22 cellular contexts compared by ENCODE assay signal in the genomic region with DNA sequence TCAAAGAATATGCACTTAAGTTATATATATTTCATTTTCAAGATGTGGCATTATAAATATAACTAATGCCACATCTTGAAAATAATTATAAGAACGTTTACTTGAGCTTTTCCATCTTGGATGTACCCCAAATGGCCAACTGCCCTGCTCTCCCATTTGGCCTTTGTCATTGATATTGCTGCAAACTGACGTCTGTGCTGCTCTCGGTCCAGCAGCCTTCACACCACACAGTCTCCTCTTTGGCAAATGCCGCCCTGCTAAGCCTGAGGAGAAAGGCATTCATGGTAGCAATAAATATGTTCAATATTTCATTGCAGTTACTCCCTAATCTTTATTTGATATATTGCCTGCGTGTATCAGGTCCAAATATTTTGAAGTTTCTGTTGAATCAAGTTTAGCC.
"Had no signal": no experiment of that assay in that cellular context is flagged by ENCODE, and none has a peak within 500 bp of the region (broad histone marks: within the 10 kb centered on the region; RNA-seq: fewer than 3 reads in every experiment).

No MANE protein-coding gene starts in this region.

- H3K36me3 ChIP-seq: brain microvascular endothelial cell, gastrocnemius medialis, neural progenitor cell, prostate gland, tibial artery had no signal

- H3K4me1 Mint-ChIP-seq: central memory CD8-positive, alpha-beta T cell; mesothelial cell of epicardium; naive thymus-derived CD8-positive, alpha-beta T cell had no signal

- H3K27ac Mint-ChIP-seq: activated naive CD4-positive, alpha-beta T cell treated with anti-CD3 and anti-CD28 coated beads for 36 hours; mesothelial cell of epicardium; naive thymus-derived CD8-positive, alpha-beta T cell; neural progenitor cell; stimulated activated naive CD8-positive, alpha-beta T cell treated with anti-CD3 and anti-CD28 coated beads, Interleukin-15, Interleukin-2, amounts not matched to agents 100 ng/mL and 50 ng/mL, for 24 hours had no signal

- H3K9me3 Mint-ChIP-seq: activated naive CD4-positive, alpha-beta T cell treated with anti-CD3 and anti-CD28 coated beads for 36 hours; central memory CD8-positive, alpha-beta T cell; naive thymus-derived CD8-positive, alpha-beta T cell; stimulated activated naive CD8-positive, alpha-beta T cell treated with anti-CD3 and anti-CD28 coated beads, Interleukin-15, Interleukin-2, amounts not matched to agents 100 ng/mL and 50 ng/mL, for 24 hours had no signal

- H3K9me3 ChIP-seq: gastrocnemius medialis, prostate gland had no signal

- H3K27me3 ChIP-seq: brain microvascular endothelial cell, gastrocnemius medialis, neural progenitor cell, tibial artery had no signal

- H3K4me3 ChIP-seq: gastrocnemius medialis, lung, neural progenitor cell, prostate gland, tibial artery had no signal

- H2AFZ ChIP-seq: neural progenitor cell had no signal

- H3K4me1 ChIP-seq: gastrocnemius medialis, prostate gland, tibial artery had no signal

- H3K9ac ChIP-seq: neural progenitor cell had no signal

- H3K4me3 Mint-ChIP-seq: activated naive CD4-positive, alpha-beta T cell treated with anti-CD3 and anti-CD28 coated beads for 36 hours; central memory CD8-positive, alpha-beta T cell; mesothelial cell of epicardium; naive thymus-derived CD8-positive, alpha-beta T cell; neural progenitor cell; stimulated activated naive CD8-positive, alpha-beta T cell treated with anti-CD3 and anti-CD28 coated beads, Interleukin-15, Interleukin-2, amounts not matched to agents 100 ng/mL and 50 ng/mL, for 24 hours had no signal

- H3K4me2 ChIP-seq: neural progenitor cell had no signal

- ATAC-seq: esophagus mucosa; gastrocnemius medialis; left colon; naive thymus-derived CD8-positive, alpha-beta T cell had no signal

- H3K27ac ChIP-seq: brain microvascular endothelial cell, gastrocnemius medialis, neural progenitor cell, prostate gland, tibial artery had no signal

- DNase-seq: activated CD4-positive, alpha-beta T cell treated with anti-CD3 and anti-CD28 coated beads, Interleukin-2, amount 50 U/mL, for 48 hours; activated CD8-positive, alpha-beta memory T cell treated with anti-CD3 and anti-CD28 coated beads, Interleukin-2, amount 50 U/mL, for 48 hours; activated naive CD4-positive, alpha-beta T cell treated with anti-CD3 and anti-CD28 coated beads for 36 hours; activated T-cell treated with anti-CD3 and anti-CD28 coated beads, Interleukin-2, amount 50 U/mL, for 48 hours; brain microvascular endothelial cell; effector memory CD4-positive, alpha-beta T cell; gastrocnemius medialis; left colon; naive thymus-derived CD8-positive, alpha-beta T cell; stimulated activated CD4-positive, alpha-beta T cell treated with anti-CD3 and anti-CD28 coated beads, Interleukin-12 subunit alpha, Interleukin-12 subunit beta, amount 100 ng/mL, for 4 hours; stimulated activated CD4-positive, alpha-beta T cell treated with anti-CD3 and anti-CD28 coated beads, Interleukin-4, amount 100 ng/mL, for 4 hours; T-helper 9 cell; tibial artery had no signal

- H3K36me3 Mint-ChIP-seq: mesothelial cell of epicardium; naive thymus-derived CD8-positive, alpha-beta T cell had no signal

- FAIRE-seq: colon, islet of Langerhans had no signal

- H3K27me3 Mint-ChIP-seq: central memory CD8-positive, alpha-beta T cell; stimulated activated naive CD8-positive, alpha-beta T cell treated with anti-CD3 and anti-CD28 coated beads, Interleukin-15, Interleukin-2, amounts not matched to agents 100 ng/mL and 50 ng/mL, for 24 hours had no signal
